ENCODE assay signal across 1 cellular context in the genomic region with DNA sequence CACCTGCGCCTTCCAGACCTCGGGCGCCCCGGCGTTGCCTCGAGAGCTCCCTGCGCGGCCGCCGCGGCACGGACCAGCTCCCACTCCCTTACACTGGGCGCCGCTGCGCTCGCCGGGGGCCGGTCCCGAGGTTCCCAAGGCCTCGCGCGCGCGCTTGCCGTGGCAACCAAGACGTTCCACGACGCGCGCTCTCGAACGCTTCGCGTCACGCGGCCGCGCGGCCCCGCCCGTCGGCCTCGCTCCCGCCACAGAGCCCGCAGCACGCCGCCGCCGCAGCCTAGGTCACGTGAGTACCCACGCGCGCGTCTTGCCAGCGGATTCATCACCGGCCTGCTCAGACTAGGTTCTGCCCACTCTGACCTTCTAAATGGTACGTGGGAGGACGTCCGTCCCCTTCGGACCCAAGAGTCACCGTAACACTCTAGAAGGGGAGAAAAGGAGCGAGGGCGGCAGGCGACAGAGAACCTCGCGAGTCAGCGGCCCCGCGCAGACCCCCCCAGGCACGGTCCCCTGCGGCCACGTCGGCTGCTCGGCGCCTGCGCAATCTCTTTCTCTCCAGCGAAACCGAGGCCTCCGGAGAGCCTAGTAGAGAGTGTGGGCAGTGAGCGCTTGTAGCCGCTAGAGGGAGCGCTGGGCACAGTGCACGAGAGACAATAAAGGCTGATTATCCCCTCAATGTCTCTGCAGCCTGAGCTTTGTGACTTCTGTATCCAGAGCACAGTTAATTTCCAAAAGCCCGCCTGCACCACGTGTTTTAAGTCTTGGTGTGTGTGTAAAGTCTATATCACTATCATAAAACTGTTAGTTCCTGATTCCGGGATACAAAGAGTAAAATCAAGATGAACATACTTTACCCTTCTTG.
TF ChIP-seq lines count a peak whose summit lies in the region.

A gene with protein sequence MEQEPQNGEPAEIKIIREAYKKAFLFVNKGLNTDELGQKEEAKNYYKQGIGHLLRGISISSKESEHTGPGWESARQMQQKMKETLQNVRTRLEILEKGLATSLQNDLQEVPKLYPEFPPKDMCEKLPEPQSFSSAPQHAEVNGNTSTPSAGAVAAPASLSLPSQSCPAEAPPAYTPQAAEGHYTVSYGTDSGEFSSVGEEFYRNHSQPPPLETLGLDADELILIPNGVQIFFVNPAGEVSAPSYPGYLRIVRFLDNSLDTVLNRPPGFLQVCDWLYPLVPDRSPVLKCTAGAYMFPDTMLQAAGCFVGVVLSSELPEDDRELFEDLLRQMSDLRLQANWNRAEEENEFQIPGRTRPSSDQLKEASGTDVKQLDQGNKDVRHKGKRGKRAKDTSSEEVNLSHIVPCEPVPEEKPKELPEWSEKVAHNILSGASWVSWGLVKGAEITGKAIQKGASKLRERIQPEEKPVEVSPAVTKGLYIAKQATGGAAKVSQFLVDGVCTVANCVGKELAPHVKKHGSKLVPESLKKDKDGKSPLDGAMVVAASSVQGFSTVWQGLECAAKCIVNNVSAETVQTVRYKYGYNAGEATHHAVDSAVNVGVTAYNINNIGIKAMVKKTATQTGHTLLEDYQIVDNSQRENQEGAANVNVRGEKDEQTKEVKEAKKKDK (minus strand): TSS at position 173 of the 862 bp plus-strand sequence. CDS start 10,564 bp downstream, outside the sequence.

TF ChIP-seq in HepG2, 621 proteins besides CTCF, POLR2A, EP300 and RAD21 (continued from another document and continues in another):
- TF ChIP-seq MTA1 (CRISPR knock-in tag; IDR thresholded peaks at IDR 0.05; ENCODE audit: borderline replicate concordance) (no peak), FOXC1 (CRISPR knock-in tag; IDR thresholded peaks at IDR 0.05; ENCODE audit: borderline replicate concordance) (no peak), ETV5 (CRISPR knock-in tag; IDR thresholded peaks at IDR 0.05; ENCODE audit: borderline replicate concordance) (peak; percentile 17; the same call in 1 of the 2 replicates), GABPB1 (CRISPR knock-in tag; IDR thresholded peaks at IDR 0.05) (0 out of 2 replicates have a peak, but pooled peaks have one; percentile 16), NFKB2 (CRISPR knock-in tag; IDR thresholded peaks at IDR 0.05; ENCODE audit: borderline replicate concordance) (no peak), MIXL1 (CRISPR knock-in tag; IDR thresholded peaks at IDR 0.05) (peak; percentile 57; the same call in 1 of the 2 replicates), ATF7-NPFF (CRISPR knock-in tag; IDR thresholded peaks at IDR 0.05; ENCODE audit: low read depth) (peak; percentile 33; the same call in 1 of the 2 replicates), ZNF225 (CRISPR knock-in tag; IDR thresholded peaks at IDR 0.05) (peak; percentile 70; the same call in 1 of the 2 replicates), ZNF607 (CRISPR knock-in tag; IDR thresholded peaks at IDR 0.05; ENCODE audit: borderline replicate concordance) (no peak), ZNF557 (CRISPR knock-in tag; IDR thresholded peaks at IDR 0.05) (no peak), ZNF891 (CRISPR knock-in tag; IDR thresholded peaks at IDR 0.05) (no peak; the same call in 1 of the 2 replicates), PPARG (CRISPR knock-in tag; conservative IDR thresholded peaks at IDR 0.05) (no peak), ZNF296 (CRISPR knock-in tag; conservative IDR thresholded peaks at IDR 0.05) (no peak), SMARCE1 (IDR thresholded peaks at IDR 0.05; ENCODE audit: borderline replicate concordance) (no peak), HDAC2 (CRISPR knock-in tag; IDR thresholded peaks at IDR 0.05) (0 out of 2 replicates have a peak, but pooled peaks have one; percentile 25), ZNF44 (CRISPR knock-in tag; IDR thresholded peaks at IDR 0.05) (no peak), ZNF75D (CRISPR knock-in tag; IDR thresholded peaks at IDR 0.05; ENCODE audit: borderline replicate concordance) (no peak), NCOA1 (CRISPR knock-in tag; IDR thresholded peaks at IDR 0.05) (no peak), PHF21A (CRISPR knock-in tag; IDR thresholded peaks at IDR 0.05) (peak; percentile 35; the same call in 1 of the 2 replicates), JUN (CRISPR knock-in tag; IDR thresholded peaks at IDR 0.05) (no peak), NR2C2 (CRISPR knock-in tag; IDR thresholded peaks at IDR 0.05; ENCODE audit: borderline replicate concordance) (no peak), GTF3A (CRISPR knock-in tag; conservative IDR thresholded peaks at IDR 0.05) (no peak)
- TF ChIP-seq, protein P1, sequence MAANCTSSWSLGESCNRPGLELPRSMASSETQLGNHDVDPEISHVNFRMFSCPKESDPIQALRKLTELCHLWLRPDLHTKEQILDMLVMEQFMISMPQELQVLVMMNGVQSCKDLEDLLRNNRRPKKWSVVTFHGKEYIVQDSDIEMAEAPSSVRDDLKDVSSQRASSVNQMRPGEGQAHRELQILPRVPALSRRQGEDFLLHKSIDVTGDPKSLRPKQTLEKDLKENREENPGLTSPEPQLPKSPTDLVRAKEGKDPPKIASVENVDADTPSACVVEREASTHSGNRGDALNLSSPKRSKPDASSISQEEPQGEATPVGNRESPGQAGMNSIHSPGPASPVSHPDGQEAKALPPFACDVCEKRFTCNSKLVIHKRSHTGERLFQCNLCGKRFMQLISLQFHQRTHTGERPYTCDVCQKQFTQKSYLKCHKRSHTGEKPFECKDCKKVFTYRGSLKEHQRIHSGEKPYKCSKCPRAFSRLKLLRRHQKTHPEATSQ (CRISPR knock-in tag; IDR thresholded peaks at IDR 0.05; ENCODE audit: borderline replicate concordance): no peak
- TF ChIP-seq, protein P2, sequence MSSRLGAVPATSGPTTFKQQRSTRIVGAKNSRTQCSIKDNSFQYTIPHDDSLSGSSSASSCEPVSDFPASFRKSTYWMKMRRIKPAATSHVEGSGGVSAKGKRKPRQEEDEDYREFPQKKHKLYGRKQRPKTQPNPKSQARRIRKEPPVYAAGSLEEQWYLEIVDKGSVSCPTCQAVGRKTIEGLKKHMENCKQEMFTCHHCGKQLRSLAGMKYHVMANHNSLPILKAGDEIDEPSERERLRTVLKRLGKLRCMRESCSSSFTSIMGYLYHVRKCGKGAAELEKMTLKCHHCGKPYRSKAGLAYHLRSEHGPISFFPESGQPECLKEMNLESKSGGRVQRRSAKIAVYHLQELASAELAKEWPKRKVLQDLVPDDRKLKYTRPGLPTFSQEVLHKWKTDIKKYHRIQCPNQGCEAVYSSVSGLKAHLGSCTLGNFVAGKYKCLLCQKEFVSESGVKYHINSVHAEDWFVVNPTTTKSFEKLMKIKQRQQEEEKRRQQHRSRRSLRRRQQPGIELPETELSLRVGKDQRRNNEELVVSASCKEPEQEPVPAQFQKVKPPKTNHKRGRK (CRISPR knock-in tag; IDR thresholded peaks at IDR 0.05): no peak
- TF ChIP-seq, protein P3, sequence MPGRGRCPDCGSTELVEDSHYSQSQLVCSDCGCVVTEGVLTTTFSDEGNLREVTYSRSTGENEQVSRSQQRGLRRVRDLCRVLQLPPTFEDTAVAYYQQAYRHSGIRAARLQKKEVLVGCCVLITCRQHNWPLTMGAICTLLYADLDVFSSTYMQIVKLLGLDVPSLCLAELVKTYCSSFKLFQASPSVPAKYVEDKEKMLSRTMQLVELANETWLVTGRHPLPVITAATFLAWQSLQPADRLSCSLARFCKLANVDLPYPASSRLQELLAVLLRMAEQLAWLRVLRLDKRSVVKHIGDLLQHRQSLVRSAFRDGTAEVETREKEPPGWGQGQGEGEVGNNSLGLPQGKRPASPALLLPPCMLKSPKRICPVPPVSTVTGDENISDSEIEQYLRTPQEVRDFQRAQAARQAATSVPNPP (CRISPR knock-in tag; IDR thresholded peaks at IDR 0.05): no peak
- TF ChIP-seq, protein P4, sequence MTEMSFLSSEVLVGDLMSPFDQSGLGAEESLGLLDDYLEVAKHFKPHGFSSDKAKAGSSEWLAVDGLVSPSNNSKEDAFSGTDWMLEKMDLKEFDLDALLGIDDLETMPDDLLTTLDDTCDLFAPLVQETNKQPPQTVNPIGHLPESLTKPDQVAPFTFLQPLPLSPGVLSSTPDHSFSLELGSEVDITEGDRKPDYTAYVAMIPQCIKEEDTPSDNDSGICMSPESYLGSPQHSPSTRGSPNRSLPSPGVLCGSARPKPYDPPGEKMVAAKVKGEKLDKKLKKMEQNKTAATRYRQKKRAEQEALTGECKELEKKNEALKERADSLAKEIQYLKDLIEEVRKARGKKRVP (CRISPR knock-in tag; IDR thresholded peaks at IDR 0.05): no peak
- TF ChIP-seq, protein P5, sequence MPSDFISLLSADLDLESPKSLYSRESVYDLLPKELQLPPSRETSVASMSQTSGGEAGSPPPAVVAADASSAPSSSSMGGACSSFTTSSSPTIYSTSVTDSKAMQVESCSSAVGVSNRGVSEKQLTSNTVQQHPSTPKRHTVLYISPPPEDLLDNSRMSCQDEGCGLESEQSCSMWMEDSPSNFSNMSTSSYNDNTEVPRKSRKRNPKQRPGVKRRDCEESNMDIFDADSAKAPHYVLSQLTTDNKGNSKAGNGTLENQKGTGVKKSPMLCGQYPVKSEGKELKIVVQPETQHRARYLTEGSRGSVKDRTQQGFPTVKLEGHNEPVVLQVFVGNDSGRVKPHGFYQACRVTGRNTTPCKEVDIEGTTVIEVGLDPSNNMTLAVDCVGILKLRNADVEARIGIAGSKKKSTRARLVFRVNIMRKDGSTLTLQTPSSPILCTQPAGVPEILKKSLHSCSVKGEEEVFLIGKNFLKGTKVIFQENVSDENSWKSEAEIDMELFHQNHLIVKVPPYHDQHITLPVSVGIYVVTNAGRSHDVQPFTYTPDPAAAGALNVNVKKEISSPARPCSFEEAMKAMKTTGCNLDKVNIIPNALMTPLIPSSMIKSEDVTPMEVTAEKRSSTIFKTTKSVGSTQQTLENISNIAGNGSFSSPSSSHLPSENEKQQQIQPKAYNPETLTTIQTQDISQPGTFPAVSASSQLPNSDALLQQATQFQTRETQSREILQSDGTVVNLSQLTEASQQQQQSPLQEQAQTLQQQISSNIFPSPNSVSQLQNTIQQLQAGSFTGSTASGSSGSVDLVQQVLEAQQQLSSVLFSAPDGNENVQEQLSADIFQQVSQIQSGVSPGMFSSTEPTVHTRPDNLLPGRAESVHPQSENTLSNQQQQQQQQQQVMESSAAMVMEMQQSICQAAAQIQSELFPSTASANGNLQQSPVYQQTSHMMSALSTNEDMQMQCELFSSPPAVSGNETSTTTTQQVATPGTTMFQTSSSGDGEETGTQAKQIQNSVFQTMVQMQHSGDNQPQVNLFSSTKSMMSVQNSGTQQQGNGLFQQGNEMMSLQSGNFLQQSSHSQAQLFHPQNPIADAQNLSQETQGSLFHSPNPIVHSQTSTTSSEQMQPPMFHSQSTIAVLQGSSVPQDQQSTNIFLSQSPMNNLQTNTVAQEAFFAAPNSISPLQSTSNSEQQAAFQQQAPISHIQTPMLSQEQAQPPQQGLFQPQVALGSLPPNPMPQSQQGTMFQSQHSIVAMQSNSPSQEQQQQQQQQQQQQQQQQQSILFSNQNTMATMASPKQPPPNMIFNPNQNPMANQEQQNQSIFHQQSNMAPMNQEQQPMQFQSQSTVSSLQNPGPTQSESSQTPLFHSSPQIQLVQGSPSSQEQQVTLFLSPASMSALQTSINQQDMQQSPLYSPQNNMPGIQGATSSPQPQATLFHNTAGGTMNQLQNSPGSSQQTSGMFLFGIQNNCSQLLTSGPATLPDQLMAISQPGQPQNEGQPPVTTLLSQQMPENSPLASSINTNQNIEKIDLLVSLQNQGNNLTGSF (CRISPR knock-in tag; IDR thresholded peaks at IDR 0.05): peak; percentile 21; the same call in 1 of the 2 replicates
- TF ChIP-seq, protein P6, sequence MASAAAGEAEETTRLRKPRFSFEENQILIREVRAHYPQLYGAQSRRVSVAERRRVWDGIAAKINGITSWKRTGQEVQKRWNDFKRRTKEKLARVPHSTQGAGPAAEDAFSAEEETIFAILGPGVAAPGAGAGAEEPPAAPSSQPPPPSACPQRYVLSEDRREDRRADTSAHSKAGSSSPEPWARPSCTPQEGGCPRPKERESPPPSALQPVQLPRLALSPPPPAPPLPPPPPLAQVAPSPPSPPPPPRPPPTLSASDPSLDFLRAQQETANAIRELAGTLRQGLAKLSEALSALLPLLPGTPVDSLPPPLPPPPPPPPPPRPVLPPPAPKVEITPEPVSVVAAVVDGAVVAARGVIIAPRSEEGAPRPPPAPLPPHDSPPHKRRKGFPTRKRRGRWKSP (CRISPR knock-in tag; IDR thresholded peaks at IDR 0.05): no peak
- TF ChIP-seq, protein P7, sequence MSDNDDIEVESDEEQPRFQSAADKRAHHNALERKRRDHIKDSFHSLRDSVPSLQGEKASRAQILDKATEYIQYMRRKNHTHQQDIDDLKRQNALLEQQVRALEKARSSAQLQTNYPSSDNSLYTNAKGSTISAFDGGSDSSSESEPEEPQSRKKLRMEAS (IDR thresholded peaks at IDR 0.05): peak; percentile 27; the same call in 1 of the 2 replicates
- TF ChIP-seq, protein P8, sequence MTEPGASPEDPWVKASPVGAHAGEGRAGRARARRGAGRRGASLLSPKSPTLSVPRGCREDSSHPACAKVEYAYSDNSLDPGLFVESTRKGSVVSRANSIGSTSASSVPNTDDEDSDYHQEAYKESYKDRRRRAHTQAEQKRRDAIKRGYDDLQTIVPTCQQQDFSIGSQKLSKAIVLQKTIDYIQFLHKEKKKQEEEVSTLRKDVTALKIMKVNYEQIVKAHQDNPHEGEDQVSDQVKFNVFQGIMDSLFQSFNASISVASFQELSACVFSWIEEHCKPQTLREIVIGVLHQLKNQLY (CRISPR knock-in tag; IDR thresholded peaks at IDR 0.05): no peak
- TF ChIP-seq, protein P9, sequence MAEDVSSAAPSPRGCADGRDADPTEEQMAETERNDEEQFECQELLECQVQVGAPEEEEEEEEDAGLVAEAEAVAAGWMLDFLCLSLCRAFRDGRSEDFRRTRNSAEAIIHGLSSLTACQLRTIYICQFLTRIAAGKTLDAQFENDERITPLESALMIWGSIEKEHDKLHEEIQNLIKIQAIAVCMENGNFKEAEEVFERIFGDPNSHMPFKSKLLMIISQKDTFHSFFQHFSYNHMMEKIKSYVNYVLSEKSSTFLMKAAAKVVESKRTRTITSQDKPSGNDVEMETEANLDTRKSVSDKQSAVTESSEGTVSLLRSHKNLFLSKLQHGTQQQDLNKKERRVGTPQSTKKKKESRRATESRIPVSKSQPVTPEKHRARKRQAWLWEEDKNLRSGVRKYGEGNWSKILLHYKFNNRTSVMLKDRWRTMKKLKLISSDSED (CRISPR knock-in tag; IDR thresholded peaks at IDR 0.05): no peak
- TF ChIP-seq, protein P10, sequence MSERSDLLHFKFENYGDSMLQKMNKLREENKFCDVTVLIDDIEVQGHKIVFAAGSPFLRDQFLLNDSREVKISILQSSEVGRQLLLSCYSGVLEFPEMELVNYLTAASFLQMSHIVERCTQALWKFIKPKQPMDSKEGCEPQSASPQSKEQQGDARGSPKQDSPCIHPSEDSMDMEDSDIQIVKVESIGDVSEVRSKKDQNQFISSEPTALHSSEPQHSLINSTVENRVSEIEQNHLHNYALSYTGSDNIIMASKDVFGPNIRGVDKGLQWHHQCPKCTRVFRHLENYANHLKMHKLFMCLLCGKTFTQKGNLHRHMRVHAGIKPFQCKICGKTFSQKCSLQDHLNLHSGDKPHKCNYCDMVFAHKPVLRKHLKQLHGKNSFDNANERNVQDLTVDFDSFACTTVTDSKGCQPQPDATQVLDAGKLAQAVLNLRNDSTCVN (CRISPR knock-in tag; IDR thresholded peaks at IDR 0.05; ENCODE audit: borderline replicate concordance): no peak
- TF ChIP-seq, protein P11, sequence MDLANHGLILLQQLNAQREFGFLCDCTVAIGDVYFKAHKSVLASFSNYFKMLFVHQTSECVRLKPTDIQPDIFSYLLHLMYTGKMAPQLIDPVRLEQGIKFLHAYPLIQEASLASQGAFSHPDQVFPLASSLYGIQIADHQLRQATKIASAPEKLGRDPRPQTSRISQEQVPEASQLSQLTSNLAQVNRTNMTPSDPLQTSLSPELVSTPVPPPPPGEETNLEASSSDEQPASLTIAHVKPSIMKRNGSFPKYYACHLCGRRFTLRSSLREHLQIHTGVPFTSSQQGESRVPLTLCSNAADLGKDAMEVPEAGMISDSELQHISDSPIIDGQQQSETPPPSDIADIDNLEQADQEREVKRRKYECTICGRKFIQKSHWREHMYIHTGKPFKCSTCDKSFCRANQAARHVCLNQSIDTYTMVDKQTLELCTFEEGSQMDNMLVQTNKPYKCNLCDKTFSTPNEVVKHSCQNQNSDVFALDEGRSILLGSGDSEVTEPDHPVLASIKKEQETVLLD (CRISPR knock-in tag; IDR thresholded peaks at IDR 0.05; ENCODE audit: low read depth): no peak
- TF ChIP-seq, protein P12, sequence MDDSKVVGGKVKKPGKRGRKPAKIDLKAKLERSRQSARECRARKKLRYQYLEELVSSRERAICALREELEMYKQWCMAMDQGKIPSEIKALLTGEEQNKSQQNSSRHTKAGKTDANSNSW (CRISPR knock-in tag; IDR thresholded peaks at IDR 0.05; ENCODE audit: borderline replicate concordance): 0 out of 2 replicates have a peak, but pooled peaks have one; percentile 49
